8 cellular contexts compared by ENCODE assay signal in the genomic region with DNA sequence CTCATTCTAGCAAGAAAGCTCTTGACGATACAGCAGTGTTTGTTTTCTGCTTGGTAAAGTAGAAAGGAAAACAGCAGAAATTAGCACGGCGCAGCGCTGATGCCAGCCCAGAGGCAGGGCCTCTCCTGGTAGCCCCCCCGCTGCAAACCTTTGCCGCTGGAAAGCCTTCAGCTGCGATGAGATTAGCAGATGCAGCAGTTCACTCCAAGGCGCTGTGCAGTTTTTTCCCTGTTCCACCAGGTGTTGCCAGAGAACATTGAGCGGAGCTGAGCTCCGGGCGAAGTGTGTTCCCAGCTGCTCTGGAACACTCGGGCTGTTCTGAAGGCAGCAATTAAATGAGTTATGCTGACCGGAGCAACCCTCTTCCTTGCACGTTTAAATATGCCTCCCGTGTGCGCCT.
DNase-seq lines count a peak whose midpoint lies in the region; ATAC-seq and TF ChIP-seq lines count a peak whose summit lies in the region.

No MANE protein-coding gene starts in this region.

- no peak overlapping the region for H3K9ac ChIP-seq in endodermal cell (ENCODE audit: extremely low read depth, low read length, poor library complexity, severe bottlenecking)

- WGBS in endodermal cell (ENCODE audit: insufficient coverage in 1 of 2, insufficient read length in 1 of 2), 2 experiments = 75 to 83% methylated on average over 13 to 16 of the region's 16 CpGs

- H3K27me3 Mint-ChIP-seq in Caco-2 (ENCODE audit: insufficient read depth, unreplicated experiment) (peaks cover 12% of the 10 kb centered on the region), endodermal cell (ENCODE audit: insufficient read depth) (no peaks in the 10 kb centered on the region), nephron progenitor cell (ENCODE audit: low read depth, poor library complexity) (peaks cover 3% of the 10 kb centered on the region)
- H3K27me3 Mint-ChIP-seq in stimulated activated naive CD8-positive, alpha-beta T cell treated with anti-CD3 and anti-CD28 coated beads, Interleukin-15, amount 100 ng/mL, for 72 hours = no peaks in the 10 kb centered on the region
- H3K27me3 Mint-ChIP-seq in activated CD4-positive, alpha-beta memory T cell treated with anti-CD3 and anti-CD28 coated beads, Interleukin-2, amount 10 ng/mL, durations not matched to agents 7 days and 5 days = no peaks in the 10 kb centered on the region

- H3K36me3 ChIP-seq in Caco-2 (ENCODE audit: control insufficient read depth, insufficient read depth, low read length) = no peaks in the 10 kb centered on the region
- no peaks in the 10 kb centered on the region for H3K36me3 ChIP-seq in endodermal cell (ENCODE audit: control insufficient read depth, insufficient read depth, low read length)

- BruUV-seq in Caco-2 (replicated peaks; lab: Mats Ljungman, UMichigan) = no TSS peak

- POLR2A ChIA-PET in Caco-2 (lab: Charles Lee) = no interaction called here
- POLR2A ChIA-PET in activated CD4-positive, alpha-beta memory T cell treated with anti-CD3 and anti-CD28 coated beads, Interleukin-2, amount 10 ng/mL, durations not matched to agents 7 days and 5 days (lab: Charles Lee) = no interaction called here

- H3K27ac ChIP-seq in endodermal cell (ENCODE audit: low read depth, low read length) = no peak overlapping the region

- intact Hi-C loops in Caco-2 (cut with micrococcal nuclease; ENCODE audit: unreplicated experiment) = loop anchor here (1.0 kb wide), 1 partner anchor 768 kb away; no protein-coding TSS in a partner anchor

- peak; percentile 26 to 59 for TF ChIP-seq CTCF in Caco-2 (IDR thresholded peaks at IDR 0.05; ENCODE audit: insufficient read depth in 1 of 2, low read depth in 1 of 2, low read length in 1 of 2, severe bottlenecking in 1 of 2, unreplicated experiment in 1 of 2)
- peak; percentile 78 for TF ChIP-seq CTCF in endodermal cell (conservative IDR thresholded peaks at IDR 0.05)
- TF ChIP-seq CTCF in nephron progenitor cell (IDR thresholded peaks at IDR 0.05) = peak; percentile 52

- H3K9me3 Mint-ChIP-seq in Caco-2 (ENCODE audit: unreplicated experiment) (no peaks in the 10 kb centered on the region), endodermal cell (peaks cover 12% of the 10 kb centered on the region), nephron progenitor cell (no peaks in the 10 kb centered on the region)
- peaks cover 0 to 7% of the 10 kb centered on the region in 2 donors for H3K9me3 Mint-ChIP-seq in stimulated activated naive CD8-positive, alpha-beta T cell treated with anti-CD3 and anti-CD28 coated beads, Interleukin-15, amount 100 ng/mL, for 72 hours
- H3K9me3 Mint-ChIP-seq in activated CD4-positive, alpha-beta memory T cell treated with anti-CD3 and anti-CD28 coated beads, Interleukin-2, amount 10 ng/mL, durations not matched to agents 7 days and 5 days = peaks cover 26% of the 10 kb centered on the region

- CTCF ChIA-PET in Caco-2 (lab: Charles Lee) = interaction anchor here (0.6 to 0.8 kb wide), 2 partner anchors 373 to 379 kb away, joined by 3 read pairs; no protein-coding TSS in a partner anchor
- CTCF ChIA-PET in activated CD4-positive, alpha-beta memory T cell treated with anti-CD3 and anti-CD28 coated beads, Interleukin-2, amount 10 ng/mL, durations not matched to agents 7 days and 5 days (lab: Charles Lee) = no interaction called here

- DNase-seq in Caco-2 (peak; percentile 49 to 50), NCI-H2081 treated with DMSO at 0.1 percent for 48 hours (lab: John Stamatoyannopoulos, UW) (peak; percentile 81), endodermal cell (peak; percentile 83), nephron progenitor cell (peak; percentile 51), T-helper 9 cell (no peak)
- no peak for DNase-seq in stimulated activated naive CD8-positive, alpha-beta T cell treated with anti-CD3 and anti-CD28 coated beads, Interleukin-15, amount 100 ng/mL, for 72 hours
- DNase-seq in activated CD4-positive, alpha-beta memory T cell treated with anti-CD3 and anti-CD28 coated beads, Interleukin-2, amount 10 ng/mL, durations not matched to agents 7 days and 5 days = no peak

- ATAC-seq in stimulated activated naive CD8-positive, alpha-beta T cell treated with anti-CD3 and anti-CD28 coated beads, Interleukin-15, amount 100 ng/mL, for 72 hours = no peak
- no peak for ATAC-seq in HG03139 (IDR thresholded peaks at IDR 0.05; ENCODE audit: unreplicated experiment)

- no peaks in the 10 kb centered on the region for H3K9me3 ChIP-seq in Caco-2
- peaks cover 10% of the 10 kb centered on the region for H3K9me3 ChIP-seq in endodermal cell (ENCODE audit: control insufficient read depth, low read length)

- H3K4me3 ChIP-seq in Caco-2 (ENCODE audit: low read depth, low read length) (no peak overlapping the region), endodermal cell (ENCODE audit: low read length) (no peak overlapping the region)

- H3K4me1 ChIP-seq in Caco-2 (no peaks in the 10 kb centered on the region), endodermal cell (ENCODE audit: control insufficient read depth, insufficient read depth, low read length) (peaks cover 16% of the 10 kb centered on the region)

- H3K27ac Mint-ChIP-seq in Caco-2 (ENCODE audit: unreplicated experiment) (no peak overlapping the region), endodermal cell (no peak overlapping the region), nephron progenitor cell (peak overlapping the region; percentile 20)
- no peak overlapping the region for H3K27ac Mint-ChIP-seq in stimulated activated naive CD8-positive, alpha-beta T cell treated with anti-CD3 and anti-CD28 coated beads, Interleukin-15, amount 100 ng/mL, for 72 hours
- no peak overlapping the region for H3K27ac Mint-ChIP-seq in activated CD4-positive, alpha-beta memory T cell treated with anti-CD3 and anti-CD28 coated beads, Interleukin-2, amount 10 ng/mL, durations not matched to agents 7 days and 5 days

- H3K36me3 Mint-ChIP-seq in Caco-2 (ENCODE audit: insufficient read depth, unreplicated experiment) = no peaks in the 10 kb centered on the region
- H3K36me3 Mint-ChIP-seq in endodermal cell (ENCODE audit: low read depth) = no peaks in the 10 kb centered on the region
- H3K36me3 Mint-ChIP-seq in nephron progenitor cell (ENCODE audit: low read depth) = peaks cover 5% of the 10 kb centered on the region
- no peaks in the 10 kb centered on the region for H3K36me3 Mint-ChIP-seq in activated CD4-positive, alpha-beta memory T cell treated with anti-CD3 and anti-CD28 coated beads, Interleukin-2, amount 10 ng/mL, durations not matched to agents 7 days and 5 days (ENCODE audit: low read depth)

- H3K27me3 ChIP-seq in Caco-2 (replicated peaks; ENCODE audit: control insufficient read depth, insufficient read depth, low read length) (no peaks in the 10 kb centered on the region), endodermal cell (ENCODE audit: control insufficient read depth, insufficient read depth, low read length, poor library complexity, severe bottlenecking) (no peaks in the 10 kb centered on the region)

- no peak overlapping the region for H3K4me3 Mint-ChIP-seq in Caco-2 (ENCODE audit: unreplicated experiment)
- H3K4me3 Mint-ChIP-seq in endodermal cell = no peak overlapping the region
- no peak overlapping the region for H3K4me3 Mint-ChIP-seq in nephron progenitor cell
- H3K4me3 Mint-ChIP-seq in stimulated activated naive CD8-positive, alpha-beta T cell treated with anti-CD3 and anti-CD28 coated beads, Interleukin-15, amount 100 ng/mL, for 72 hours = no peak overlapping the region
- no peak overlapping the region for H3K4me3 Mint-ChIP-seq in activated CD4-positive, alpha-beta memory T cell treated with anti-CD3 and anti-CD28 coated beads, Interleukin-2, amount 10 ng/mL, durations not matched to agents 7 days and 5 days

- H3K4me1 Mint-ChIP-seq in Caco-2 (ENCODE audit: low read depth, unreplicated experiment) (no peaks in the 10 kb centered on the region), endodermal cell (peaks cover 21% of the 10 kb centered on the region), nephron progenitor cell (peaks cover 25% of the 10 kb centered on the region)
- H3K4me1 Mint-ChIP-seq in stimulated activated naive CD8-positive, alpha-beta T cell treated with anti-CD3 and anti-CD28 coated beads, Interleukin-15, amount 100 ng/mL, for 72 hours = no peaks in the 10 kb centered on the region
- H3K4me1 Mint-ChIP-seq in activated CD4-positive, alpha-beta memory T cell treated with anti-CD3 and anti-CD28 coated beads, Interleukin-2, amount 10 ng/mL, durations not matched to agents 7 days and 5 days = no peaks in the 10 kb centered on the region

Comparison
In these comparisons a context has a peak if more than half of its experiments do, and no peak if none do; other contexts are left out.
1. DNase-seq: peak in Caco-2 (2 of 2), NCI-H2081 treated with DMSO at 0.1 percent for 48 hours (single experiment), endodermal cell (single experiment) and nephron progenitor cell (single experiment); none in stimulated activated naive CD8-positive, alpha-beta T cell treated with anti-CD3 and anti-CD28 coated beads, Interleukin-15, amount 100 ng/mL, for 72 hours (0 of 2), T-helper 9 cell (single experiment) and activated CD4-positive, alpha-beta memory T cell treated with anti-CD3 and anti-CD28 coated beads, Interleukin-2, amount 10 ng/mL, durations not matched to agents 7 days and 5 days (single experiment).
2. Peak in every context shown above with its lines, with median percentiles within 50 percentile points of each other: CTCF ChIP-seq.